Comparison of ENCODE assay signal across 1 cellular context in the genomic region with DNA sequence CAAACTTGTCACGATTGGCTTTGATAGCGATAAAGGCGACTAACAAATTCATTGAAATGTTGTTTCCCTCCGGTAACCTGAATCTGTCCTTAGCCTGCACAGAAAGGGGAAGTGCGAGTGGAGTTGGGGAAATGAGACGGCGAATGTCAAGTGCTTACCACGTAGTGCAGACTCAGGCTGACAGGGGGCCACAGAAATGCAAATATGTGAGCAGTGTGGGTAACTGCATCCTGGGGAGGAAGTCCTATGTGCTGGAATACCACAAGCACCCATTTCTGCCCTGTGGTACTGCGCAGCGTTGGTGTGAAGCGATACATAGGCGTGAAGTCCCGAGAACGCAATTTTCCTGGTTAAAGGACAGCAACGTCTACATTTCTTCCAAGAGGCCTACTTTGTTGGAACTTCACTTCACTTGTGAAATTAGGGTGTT.
A peak's percentile ranks its signal among the peaks of the same experiment; 100 is the strongest.
TF ChIP-seq lines count a peak whose summit lies in the region.

No MANE protein-coding gene starts in this region.

TF ChIP-seq in GM12878, 131 proteins besides CTCF, POLR2A, EP300 and RAD21 (continues in another document):
- TF ChIP-seq NFYA (IDR thresholded peaks at IDR 0.05; ENCODE audit: borderline replicate concordance, low read depth, low read length), result no peak
- peak; percentile 97 for TF ChIP-seq RUNX3 (IDR thresholded peaks at IDR 0.05; ENCODE audit: low read length)
- peak; percentile 85 for TF ChIP-seq FOXM1 (IDR thresholded peaks at IDR 0.05; ENCODE audit: low read depth, low read length)
- TF ChIP-seq, protein P1, sequence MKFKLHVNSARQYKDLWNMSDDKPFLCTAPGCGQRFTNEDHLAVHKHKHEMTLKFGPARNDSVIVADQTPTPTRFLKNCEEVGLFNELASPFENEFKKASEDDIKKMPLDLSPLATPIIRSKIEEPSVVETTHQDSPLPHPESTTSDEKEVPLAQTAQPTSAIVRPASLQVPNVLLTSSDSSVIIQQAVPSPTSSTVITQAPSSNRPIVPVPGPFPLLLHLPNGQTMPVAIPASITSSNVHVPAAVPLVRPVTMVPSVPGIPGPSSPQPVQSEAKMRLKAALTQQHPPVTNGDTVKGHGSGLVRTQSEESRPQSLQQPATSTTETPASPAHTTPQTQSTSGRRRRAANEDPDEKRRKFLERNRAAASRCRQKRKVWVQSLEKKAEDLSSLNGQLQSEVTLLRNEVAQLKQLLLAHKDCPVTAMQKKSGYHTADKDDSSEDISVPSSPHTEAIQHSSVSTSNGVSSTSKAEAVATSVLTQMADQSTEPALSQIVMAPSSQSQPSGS (IDR thresholded peaks at IDR 0.05; ENCODE audit: low read length), result peak; percentile 74
- peak; percentile 89 for TF ChIP-seq TAF1 (IDR thresholded peaks at IDR 0.05; ENCODE audit: borderline replicate concordance, low read depth, low read length)
- TF ChIP-seq CEBPB (IDR thresholded peaks at IDR 0.05; ENCODE audit: borderline replicate concordance in 1 of 2, low read depth in 2 of 2, low read length in 2 of 2), result no peak
- no peak for TF ChIP-seq FOXK2 (IDR thresholded peaks at IDR 0.05)
- no peak for TF ChIP-seq NR2C2 (IDR thresholded peaks at IDR 0.05; ENCODE audit: borderline replicate concordance, control insufficient read depth, insufficient read length, low read depth)
- no peak for TF ChIP-seq ZZZ3 (IDR thresholded peaks at IDR 0.05; ENCODE audit: control insufficient read depth, insufficient read length, low read depth)
- TF ChIP-seq, protein P2, sequence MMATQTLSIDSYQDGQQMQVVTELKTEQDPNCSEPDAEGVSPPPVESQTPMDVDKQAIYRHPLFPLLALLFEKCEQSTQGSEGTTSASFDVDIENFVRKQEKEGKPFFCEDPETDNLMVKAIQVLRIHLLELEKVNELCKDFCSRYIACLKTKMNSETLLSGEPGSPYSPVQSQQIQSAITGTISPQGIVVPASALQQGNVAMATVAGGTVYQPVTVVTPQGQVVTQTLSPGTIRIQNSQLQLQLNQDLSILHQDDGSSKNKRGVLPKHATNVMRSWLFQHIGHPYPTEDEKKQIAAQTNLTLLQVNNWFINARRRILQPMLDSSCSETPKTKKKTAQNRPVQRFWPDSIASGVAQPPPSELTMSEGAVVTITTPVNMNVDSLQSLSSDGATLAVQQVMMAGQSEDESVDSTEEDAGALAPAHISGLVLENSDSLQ (IDR thresholded peaks at IDR 0.05), result peak; percentile 90
- no peak for TF ChIP-seq HDAC2 (IDR thresholded peaks at IDR 0.05)
- no peak for TF ChIP-seq ZSCAN29 (IDR thresholded peaks at IDR 0.05)
- TF ChIP-seq, protein P3, sequence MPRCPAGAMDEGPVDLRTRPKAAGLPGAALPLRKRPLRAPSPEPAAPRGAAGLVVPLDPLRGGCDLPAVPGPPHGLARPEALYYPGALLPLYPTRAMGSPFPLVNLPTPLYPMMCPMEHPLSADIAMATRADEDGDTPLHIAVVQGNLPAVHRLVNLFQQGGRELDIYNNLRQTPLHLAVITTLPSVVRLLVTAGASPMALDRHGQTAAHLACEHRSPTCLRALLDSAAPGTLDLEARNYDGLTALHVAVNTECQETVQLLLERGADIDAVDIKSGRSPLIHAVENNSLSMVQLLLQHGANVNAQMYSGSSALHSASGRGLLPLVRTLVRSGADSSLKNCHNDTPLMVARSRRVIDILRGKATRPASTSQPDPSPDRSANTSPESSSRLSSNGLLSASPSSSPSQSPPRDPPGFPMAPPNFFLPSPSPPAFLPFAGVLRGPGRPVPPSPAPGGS (IDR thresholded peaks at IDR 0.05; ENCODE audit: borderline replicate concordance, insufficient read depth, low read depth, low read length, poor library complexity, severe bottlenecking), result peak; percentile 71
- TF ChIP-seq ZBED1 (IDR thresholded peaks at IDR 0.05; ENCODE audit: borderline replicate concordance), result peak; percentile 98
- TF ChIP-seq, protein P4, sequence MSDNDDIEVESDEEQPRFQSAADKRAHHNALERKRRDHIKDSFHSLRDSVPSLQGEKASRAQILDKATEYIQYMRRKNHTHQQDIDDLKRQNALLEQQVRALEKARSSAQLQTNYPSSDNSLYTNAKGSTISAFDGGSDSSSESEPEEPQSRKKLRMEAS (IDR thresholded peaks at IDR 0.05; ENCODE audit: low read depth, low read length), result peak; percentile 88
- TF ChIP-seq HDAC6 (IDR thresholded peaks at IDR 0.05; ENCODE audit: unreplicated experiment), result no peak
- TF ChIP-seq, protein P5, sequence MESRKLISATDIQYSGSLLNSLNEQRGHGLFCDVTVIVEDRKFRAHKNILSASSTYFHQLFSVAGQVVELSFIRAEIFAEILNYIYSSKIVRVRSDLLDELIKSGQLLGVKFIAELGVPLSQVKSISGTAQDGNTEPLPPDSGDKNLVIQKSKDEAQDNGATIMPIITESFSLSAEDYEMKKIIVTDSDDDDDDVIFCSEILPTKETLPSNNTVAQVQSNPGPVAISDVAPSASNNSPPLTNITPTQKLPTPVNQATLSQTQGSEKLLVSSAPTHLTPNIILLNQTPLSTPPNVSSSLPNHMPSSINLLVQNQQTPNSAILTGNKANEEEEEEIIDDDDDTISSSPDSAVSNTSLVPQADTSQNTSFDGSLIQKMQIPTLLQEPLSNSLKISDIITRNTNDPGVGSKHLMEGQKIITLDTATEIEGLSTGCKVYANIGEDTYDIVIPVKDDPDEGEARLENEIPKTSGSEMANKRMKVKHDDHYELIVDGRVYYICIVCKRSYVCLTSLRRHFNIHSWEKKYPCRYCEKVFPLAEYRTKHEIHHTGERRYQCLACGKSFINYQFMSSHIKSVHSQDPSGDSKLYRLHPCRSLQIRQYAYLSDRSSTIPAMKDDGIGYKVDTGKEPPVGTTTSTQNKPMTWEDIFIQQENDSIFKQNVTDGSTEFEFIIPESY (IDR thresholded peaks at IDR 0.05), result no peak
- TF ChIP-seq JUND (IDR thresholded peaks at IDR 0.05; ENCODE audit: low read depth, low read length), result no peak
- TF ChIP-seq, protein P6, sequence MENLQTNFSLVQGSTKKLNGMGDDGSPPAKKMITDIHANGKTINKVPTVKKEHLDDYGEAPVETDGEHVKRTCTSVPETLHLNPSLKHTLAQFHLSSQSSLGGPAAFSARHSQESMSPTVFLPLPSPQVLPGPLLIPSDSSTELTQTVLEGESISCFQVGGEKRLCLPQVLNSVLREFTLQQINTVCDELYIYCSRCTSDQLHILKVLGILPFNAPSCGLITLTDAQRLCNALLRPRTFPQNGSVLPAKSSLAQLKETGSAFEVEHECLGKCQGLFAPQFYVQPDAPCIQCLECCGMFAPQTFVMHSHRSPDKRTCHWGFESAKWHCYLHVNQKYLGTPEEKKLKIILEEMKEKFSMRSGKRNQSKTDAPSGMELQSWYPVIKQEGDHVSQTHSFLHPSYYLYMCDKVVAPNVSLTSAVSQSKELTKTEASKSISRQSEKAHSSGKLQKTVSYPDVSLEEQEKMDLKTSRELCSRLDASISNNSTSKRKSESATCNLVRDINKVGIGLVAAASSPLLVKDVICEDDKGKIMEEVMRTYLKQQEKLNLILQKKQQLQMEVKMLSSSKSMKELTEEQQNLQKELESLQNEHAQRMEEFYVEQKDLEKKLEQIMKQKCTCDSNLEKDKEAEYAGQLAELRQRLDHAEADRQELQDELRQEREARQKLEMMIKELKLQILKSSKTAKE (IDR thresholded peaks at IDR 0.05; ENCODE audit: low read depth, poor library complexity, severe bottlenecking), result peak; percentile 84
- peak; percentile 100 for TF ChIP-seq POU2F2 (IDR thresholded peaks at IDR 0.05; ENCODE audit: borderline replicate concordance, low read depth, low read length)
- peak; percentile 83 for TF ChIP-seq NFIC (IDR thresholded peaks at IDR 0.05; ENCODE audit: low read depth, low read length)
- TF ChIP-seq, protein P7, sequence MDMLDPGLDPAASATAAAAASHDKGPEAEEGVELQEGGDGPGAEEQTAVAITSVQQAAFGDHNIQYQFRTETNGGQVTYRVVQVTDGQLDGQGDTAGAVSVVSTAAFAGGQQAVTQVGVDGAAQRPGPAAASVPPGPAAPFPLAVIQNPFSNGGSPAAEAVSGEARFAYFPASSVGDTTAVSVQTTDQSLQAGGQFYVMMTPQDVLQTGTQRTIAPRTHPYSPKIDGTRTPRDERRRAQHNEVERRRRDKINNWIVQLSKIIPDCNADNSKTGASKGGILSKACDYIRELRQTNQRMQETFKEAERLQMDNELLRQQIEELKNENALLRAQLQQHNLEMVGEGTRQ (IDR thresholded peaks at IDR 0.05; ENCODE audit: borderline replicate concordance, low read depth, low read length), result no peak
- peak; percentile 85; the same call in 1 of the 2 replicates for TF ChIP-seq SMAD5 (IDR thresholded peaks at IDR 0.05; ENCODE audit: low read depth)
- 0 out of 2 replicates have a peak, but pooled peaks have one; percentile 1 for TF ChIP-seq NRF1 (conservative IDR thresholded peaks at IDR 0.05; ENCODE audit: low read depth, low read length)
- 0 out of 2 replicates have a peak, but pooled peaks have one; percentile 29 for TF ChIP-seq ZNF207 (IDR thresholded peaks at IDR 0.05; ENCODE audit: borderline replicate concordance)
- TF ChIP-seq, protein P8, sequence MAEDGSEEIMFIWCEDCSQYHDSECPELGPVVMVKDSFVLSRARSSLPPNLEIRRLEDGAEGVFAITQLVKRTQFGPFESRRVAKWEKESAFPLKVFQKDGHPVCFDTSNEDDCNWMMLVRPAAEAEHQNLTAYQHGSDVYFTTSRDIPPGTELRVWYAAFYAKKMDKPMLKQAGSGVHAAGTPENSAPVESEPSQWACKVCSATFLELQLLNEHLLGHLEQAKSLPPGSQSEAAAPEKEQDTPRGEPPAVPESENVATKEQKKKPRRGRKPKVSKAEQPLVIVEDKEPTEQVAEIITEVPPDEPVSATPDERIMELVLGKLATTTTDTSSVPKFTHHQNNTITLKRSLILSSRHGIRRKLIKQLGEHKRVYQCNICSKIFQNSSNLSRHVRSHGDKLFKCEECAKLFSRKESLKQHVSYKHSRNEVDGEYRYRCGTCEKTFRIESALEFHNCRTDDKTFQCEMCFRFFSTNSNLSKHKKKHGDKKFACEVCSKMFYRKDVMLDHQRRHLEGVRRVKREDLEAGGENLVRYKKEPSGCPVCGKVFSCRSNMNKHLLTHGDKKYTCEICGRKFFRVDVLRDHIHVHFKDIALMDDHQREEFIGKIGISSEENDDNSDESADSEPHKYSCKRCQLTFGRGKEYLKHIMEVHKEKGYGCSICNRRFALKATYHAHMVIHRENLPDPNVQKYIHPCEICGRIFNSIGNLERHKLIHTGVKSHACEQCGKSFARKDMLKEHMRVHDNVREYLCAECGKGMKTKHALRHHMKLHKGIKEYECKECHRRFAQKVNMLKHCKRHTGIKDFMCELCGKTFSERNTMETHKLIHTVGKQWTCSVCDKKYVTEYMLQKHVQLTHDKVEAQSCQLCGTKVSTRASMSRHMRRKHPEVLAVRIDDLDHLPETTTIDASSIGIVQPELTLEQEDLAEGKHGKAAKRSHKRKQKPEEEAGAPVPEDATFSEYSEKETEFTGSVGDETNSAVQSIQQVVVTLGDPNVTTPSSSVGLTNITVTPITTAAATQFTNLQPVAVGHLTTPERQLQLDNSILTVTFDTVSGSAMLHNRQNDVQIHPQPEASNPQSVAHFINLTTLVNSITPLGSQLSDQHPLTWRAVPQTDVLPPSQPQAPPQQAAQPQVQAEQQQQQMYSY (CRISPR knock-in tag; IDR thresholded peaks at IDR 0.05), result no peak
- TF ChIP-seq, protein P9, sequence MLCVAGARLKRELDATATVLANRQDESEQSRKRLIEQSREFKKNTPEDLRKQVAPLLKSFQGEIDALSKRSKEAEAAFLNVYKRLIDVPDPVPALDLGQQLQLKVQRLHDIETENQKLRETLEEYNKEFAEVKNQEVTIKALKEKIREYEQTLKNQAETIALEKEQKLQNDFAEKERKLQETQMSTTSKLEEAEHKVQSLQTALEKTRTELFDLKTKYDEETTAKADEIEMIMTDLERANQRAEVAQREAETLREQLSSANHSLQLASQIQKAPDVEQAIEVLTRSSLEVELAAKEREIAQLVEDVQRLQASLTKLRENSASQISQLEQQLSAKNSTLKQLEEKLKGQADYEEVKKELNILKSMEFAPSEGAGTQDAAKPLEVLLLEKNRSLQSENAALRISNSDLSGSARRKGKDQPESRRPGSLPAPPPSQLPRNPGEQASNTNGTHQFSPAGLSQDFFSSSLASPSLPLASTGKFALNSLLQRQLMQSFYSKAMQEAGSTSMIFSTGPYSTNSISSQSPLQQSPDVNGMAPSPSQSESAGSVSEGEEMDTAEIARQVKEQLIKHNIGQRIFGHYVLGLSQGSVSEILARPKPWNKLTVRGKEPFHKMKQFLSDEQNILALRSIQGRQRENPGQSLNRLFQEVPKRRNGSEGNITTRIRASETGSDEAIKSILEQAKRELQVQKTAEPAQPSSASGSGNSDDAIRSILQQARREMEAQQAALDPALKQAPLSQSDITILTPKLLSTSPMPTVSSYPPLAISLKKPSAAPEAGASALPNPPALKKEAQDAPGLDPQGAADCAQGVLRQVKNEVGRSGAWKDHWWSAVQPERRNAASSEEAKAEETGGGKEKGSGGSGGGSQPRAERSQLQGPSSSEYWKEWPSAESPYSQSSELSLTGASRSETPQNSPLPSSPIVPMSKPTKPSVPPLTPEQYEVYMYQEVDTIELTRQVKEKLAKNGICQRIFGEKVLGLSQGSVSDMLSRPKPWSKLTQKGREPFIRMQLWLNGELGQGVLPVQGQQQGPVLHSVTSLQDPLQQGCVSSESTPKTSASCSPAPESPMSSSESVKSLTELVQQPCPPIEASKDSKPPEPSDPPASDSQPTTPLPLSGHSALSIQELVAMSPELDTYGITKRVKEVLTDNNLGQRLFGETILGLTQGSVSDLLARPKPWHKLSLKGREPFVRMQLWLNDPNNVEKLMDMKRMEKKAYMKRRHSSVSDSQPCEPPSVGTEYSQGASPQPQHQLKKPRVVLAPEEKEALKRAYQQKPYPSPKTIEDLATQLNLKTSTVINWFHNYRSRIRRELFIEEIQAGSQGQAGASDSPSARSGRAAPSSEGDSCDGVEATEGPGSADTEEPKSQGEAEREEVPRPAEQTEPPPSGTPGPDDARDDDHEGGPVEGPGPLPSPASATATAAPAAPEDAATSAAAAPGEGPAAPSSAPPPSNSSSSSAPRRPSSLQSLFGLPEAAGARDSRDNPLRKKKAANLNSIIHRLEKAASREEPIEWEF (IDR thresholded peaks at IDR 0.05; ENCODE audit: insufficient replicate concordance, low read depth, low read length), result no peak
- TF ChIP-seq, protein P10, sequence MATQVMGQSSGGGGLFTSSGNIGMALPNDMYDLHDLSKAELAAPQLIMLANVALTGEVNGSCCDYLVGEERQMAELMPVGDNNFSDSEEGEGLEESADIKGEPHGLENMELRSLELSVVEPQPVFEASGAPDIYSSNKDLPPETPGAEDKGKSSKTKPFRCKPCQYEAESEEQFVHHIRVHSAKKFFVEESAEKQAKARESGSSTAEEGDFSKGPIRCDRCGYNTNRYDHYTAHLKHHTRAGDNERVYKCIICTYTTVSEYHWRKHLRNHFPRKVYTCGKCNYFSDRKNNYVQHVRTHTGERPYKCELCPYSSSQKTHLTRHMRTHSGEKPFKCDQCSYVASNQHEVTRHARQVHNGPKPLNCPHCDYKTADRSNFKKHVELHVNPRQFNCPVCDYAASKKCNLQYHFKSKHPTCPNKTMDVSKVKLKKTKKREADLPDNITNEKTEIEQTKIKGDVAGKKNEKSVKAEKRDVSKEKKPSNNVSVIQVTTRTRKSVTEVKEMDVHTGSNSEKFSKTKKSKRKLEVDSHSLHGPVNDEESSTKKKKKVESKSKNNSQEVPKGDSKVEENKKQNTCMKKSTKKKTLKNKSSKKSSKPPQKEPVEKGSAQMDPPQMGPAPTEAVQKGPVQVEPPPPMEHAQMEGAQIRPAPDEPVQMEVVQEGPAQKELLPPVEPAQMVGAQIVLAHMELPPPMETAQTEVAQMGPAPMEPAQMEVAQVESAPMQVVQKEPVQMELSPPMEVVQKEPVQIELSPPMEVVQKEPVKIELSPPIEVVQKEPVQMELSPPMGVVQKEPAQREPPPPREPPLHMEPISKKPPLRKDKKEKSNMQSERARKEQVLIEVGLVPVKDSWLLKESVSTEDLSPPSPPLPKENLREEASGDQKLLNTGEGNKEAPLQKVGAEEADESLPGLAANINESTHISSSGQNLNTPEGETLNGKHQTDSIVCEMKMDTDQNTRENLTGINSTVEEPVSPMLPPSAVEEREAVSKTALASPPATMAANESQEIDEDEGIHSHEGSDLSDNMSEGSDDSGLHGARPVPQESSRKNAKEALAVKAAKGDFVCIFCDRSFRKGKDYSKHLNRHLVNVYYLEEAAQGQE (IDR thresholded peaks at IDR 0.05; ENCODE audit: low read depth, low read length), result no peak
